8 cellular contexts compared by ENCODE assay signal in genomic region chr7:66994681-66995044, GRCh38. TPM values are rescaled to one million over a fixed set of nuclear protein-coding genes. Genes with fewer than 3 reads are reported as not detected.
DNase-seq lines count a peak whose midpoint lies in the region; ATAC-seq, FAIRE-seq and TF ChIP-seq lines count a peak whose summit lies in the region.
"Not testable (repeated sequence)": the region's sequence is repeated elsewhere in the genome, so short reads cannot be mapped to it uniquely, and the experiment has no call there.

No MANE protein-coding gene starts in this region.

- not testable (repeated sequence) for H2AK5ac ChIP-seq in H1 (ENCODE audit: low read depth, low read length)

- H4K5ac ChIP-seq in H1 (ENCODE audit: insufficient read length, low read depth, low read length) = not testable (repeated sequence)

- peak overlapping the region; percentile 67 for H3K27ac ChIP-seq in OCI-LY3 (ENCODE audit: low read length)
- H3K27ac ChIP-seq in H1 (ENCODE audit: low read depth, low read length) = peak overlapping the region; percentile 62; the same call in 1 of the 2 replicates

- H2BK12ac ChIP-seq in H1 (ENCODE audit: low read depth, low read length) = not testable (repeated sequence)

- 0 out of 2 replicates have a peak overlapping the region, but pooled peaks have one; percentile 41 for H2AFZ ChIP-seq in OCI-LY3 (ENCODE audit: low read depth, low read length)
- H2AFZ ChIP-seq in H1 (ENCODE audit: low read length) = not testable (repeated sequence)

- not testable (repeated sequence) for H3K79me1 ChIP-seq in H1 (ENCODE audit: low read depth, low read length)

- TF ChIP-seq EP300 in H1 (IDR thresholded peaks at IDR 0.05; ENCODE audit: borderline replicate concordance in 1 of 2, low read depth in 2 of 2, low read length in 2 of 2) = not testable (repeated sequence)

- peaks cover 31% of the 10 kb centered on the region for H3K79me2 ChIP-seq in OCI-LY3 (ENCODE audit: low read length)
- H3K79me2 ChIP-seq in H1 (ENCODE audit: control insufficient read depth in 1 of 2, insufficient read depth in 2 of 2, low read length in 2 of 2) = not testable (repeated sequence)

- not testable (repeated sequence) for H3K23ac ChIP-seq in H1 (ENCODE audit: insufficient read length)

- H2BK20ac ChIP-seq in H1 (ENCODE audit: low read length) = not testable (repeated sequence)

- peak; percentile 28 for ATAC-seq in GM19324 (IDR thresholded peaks at IDR 0.05; ENCODE audit: low FRiP score, unreplicated experiment)

- H3K4me2 ChIP-seq in OCI-LY3 (ENCODE audit: low read length) = peak overlapping the region; percentile 66
- H3K4me2 ChIP-seq in H1 (ENCODE audit: insufficient read depth in 1 of 2, low read depth in 2 of 2, low read length in 2 of 2) = peak overlapping the region; percentile 57 to 60

- H4K91ac ChIP-seq in H1 (replicated peaks; ENCODE audit: insufficient read length, low read length) = not testable (repeated sequence)

- not testable (repeated sequence) for H3K9me3 ChIP-seq in BE2C; OCI-LY3 (ENCODE audit: insufficient read depth, low read length); H1 (ENCODE audit: insufficient read depth in 2 of 2, low read depth in 1 of 2, low read length in 1 of 2)

- POLR2A ChIA-PET in H1 (lab: Charles Lee; ENCODE audit: partially characterized antibody) = interaction anchor here (1.6 to 2.6 kb wide), 2 partner anchors 149 to 150 kb away, joined by 3 to 9 read pairs; no protein-coding TSS in a partner anchor

- H3K18ac ChIP-seq in H1 (ENCODE audit: extremely low read depth, low read length) = not testable (repeated sequence)

- H3K27me3 ChIP-seq in BE2C; OCI-LY3 (ENCODE audit: low read depth, low read length); H1 (replicated peaks in 1 of 4; ENCODE audit: control insufficient read depth in 3 of 4, extremely low read depth in 1 of 4, insufficient read depth in 3 of 4, low read length in 3 of 4): not testable (repeated sequence)

- peak; percentile 48 for DNase-seq in BE2C
- peak; percentile 82 for DNase-seq in HT-29 (ENCODE audit: low spot score)
- peak; percentile 10 for DNase-seq in activated CD8-positive, alpha-beta memory T cell treated with anti-CD3 and anti-CD28 coated beads, Interleukin-2, amount 50 U/mL, for 24 hours (ENCODE audit: extremely low read depth)
- not testable (repeated sequence) for DNase-seq in H1 (ENCODE audit: low read depth in 1 of 2, low spot score in 2 of 2)
- peak; percentile 73 to 79 for DNase-seq in lung microvascular endothelial cell (ENCODE audit: low read depth in 2 of 2)
- DNase-seq in stimulated activated CD4-positive, alpha-beta T cell treated with anti-CD3 and anti-CD28 coated beads, Interleukin-4, amount 100 ng/mL, for 24 hours = peak; percentile 55

- not testable (repeated sequence) for H2BK5ac ChIP-seq in H1 (ENCODE audit: low read depth, low read length)

- not testable (repeated sequence) for H3K14ac ChIP-seq in H1 (ENCODE audit: insufficient read length)

- TF ChIP-seq RAD21 in H1 (IDR thresholded peaks at IDR 0.05 in 1 of 2, conservative IDR thresholded peaks at IDR 0.05 in 1 of 2; ENCODE audit: low read depth in 2 of 2, low read length in 2 of 2) = not testable (repeated sequence)

- H3K9ac ChIP-seq in OCI-LY3 (ENCODE audit: low read length) = peak overlapping the region; percentile 74
- H3K9ac ChIP-seq in H1 (replicated peaks in 1 of 4; ENCODE audit: extremely low read depth in 1 of 4, low read depth in 3 of 4, low read length in 3 of 4) = peak overlapping the region in 3 of 4 experiments; percentile 85 to 92 (median 88); a peak in 4 of 7 replicates

- H3K36me3 ChIP-seq in BE2C (peaks cover 14% of the 10 kb centered on the region), H1 (ENCODE audit: control insufficient read depth in 2 of 4, insufficient read depth in 4 of 4, low read length in 3 of 4) (peaks cover 0 to 18% (median 4%) of the 10 kb centered on the region in 4 experiments; a peak in 3 of 8 replicates)
- not testable (repeated sequence) for H3K36me3 ChIP-seq in OCI-LY3 (replicated peaks; ENCODE audit: low read depth, low read length)

- TF ChIP-seq POLR2A in H1 (IDR thresholded peaks at IDR 0.05; ENCODE audit: control extremely low read depth in 1 of 2, low read depth in 2 of 2, low read length in 2 of 2) = not testable (repeated sequence)

- H2BK15ac ChIP-seq in H1 (ENCODE audit: low read length) = not testable (repeated sequence)

- not testable (repeated sequence) for H2BK120ac ChIP-seq in H1 (replicated peaks; ENCODE audit: low read depth, low read length)

- H3K23me2 ChIP-seq in H1 (ENCODE audit: low read depth, low read length) = not testable (repeated sequence)

- peak; percentile 47 for TF ChIP-seq CTCF in BE2C (IDR thresholded peaks at IDR 0.05; ENCODE audit: low read depth, low read length)
- peak; percentile 47 for TF ChIP-seq CTCF in OCI-LY3 (IDR thresholded peaks at IDR 0.05; ENCODE audit: low read depth, low read length)
- TF ChIP-seq CTCF in H1 (IDR thresholded peaks at IDR 0.05; ENCODE audit: control extremely low read depth in 1 of 3, insufficient read depth in 1 of 3, low read depth in 1 of 3, low read length in 3 of 3) = peak in 2 of 3 experiments; percentile 11 to 39; a peak in 3 of 4 replicates

- not testable (repeated sequence) for H3K56ac ChIP-seq in H1 (replicated peaks; ENCODE audit: insufficient read length, low read depth, low read length)

- not testable (repeated sequence) for H4K8ac ChIP-seq in H1 (ENCODE audit: extremely low read depth, insufficient read depth, low read length)

- peak; percentile 39 for FAIRE-seq in H1 (lab: Jason Lieb, UNC)

- not testable (repeated sequence) for H3K4me1 ChIP-seq in BE2C; OCI-LY3 (ENCODE audit: low read length); H1 (replicated peaks in 1 of 4; ENCODE audit: control insufficient read depth in 3 of 4, insufficient read depth in 4 of 4, low read length in 3 of 4)

- H3K4me3 ChIP-seq in BE2C (ENCODE audit: low read depth, low read length) (peak overlapping the region; percentile 82), OCI-LY3 (ENCODE audit: low read length) (peak overlapping the region; percentile 83), H1 (ENCODE audit: extremely low read depth in 1 of 4, insufficient read depth in 2 of 4, low read depth in 3 of 4, low read length in 4 of 4) (peak overlapping the region; percentile 64 to 69 (median 68))

- 35% methylated on average over 9 of the region's 9 CpGs; no CpG with 5 or more reads in 1 of the 2 experiments for WGBS in H1 (ENCODE audit: extremely low coverage in 1 of 2, insufficient coverage in 1 of 2, insufficient read length in 1 of 2, insufficient replicate concordance in 2 of 2, low coverage in 1 of 2, low lambda C conversion rate in 2 of 2, missing lambda C conversion rate in 1 of 2), 2 experiments

- H4K20me1 ChIP-seq in OCI-LY3 (ENCODE audit: insufficient read depth, low read length); H1 (replicated peaks in 1 of 2; ENCODE audit: control insufficient read depth in 1 of 2, insufficient read depth in 2 of 2, low read length in 2 of 2): not testable (repeated sequence)

- CTCF ChIA-PET in H1 (lab: Charles Lee; ENCODE audit: partially characterized antibody) = interaction anchor here (0.7 to 1.1 kb wide), 2 partner anchors 18 to 76 kb away, joined by 3 read pairs; no protein-coding TSS in a partner anchor

- not testable (repeated sequence) for H3K4ac ChIP-seq in H1 (replicated peaks; ENCODE audit: insufficient read length, low read depth, low read length)

TF ChIP-seq in H1, 55 proteins besides CTCF, POLR2A, EP300 and RAD21:
- peak; percentile 80 for TF ChIP-seq TEAD4 (IDR thresholded peaks at IDR 0.05; ENCODE audit: low read depth, low read length)

RNA-seq across cellular contexts. Expression of gene SBDS, which starts 0.7 kb away (rescaled TPM):
- 134 TPM for polyA plus RNA-seq in BE2C (2012; ENCODE audit: insufficient read depth, insufficient read length, low read depth)
- 58.4 and 63.7 TPM in 2 replicates for total RNA-seq in HT-29 (2014; rRNA removed; shearing (Covaris generic))
- total RNA-seq in H1 (2021; fragmentation: NEBNext Ultra II Directional; extraction: Animal tissue kit (Norgen Biotek cat#: 25700)) = 27.5 and 27.9 TPM in 2 replicates
- polyA plus RNA-seq in H1 (2011; rRNA removed) = 5.3 and 8.2 TPM in 2 replicates
- polyA plus RNA-seq in H1 (2011; cell fraction: cytosol; rRNA removed) = 16.6 TPM
- 5.1 TPM for polyA plus RNA-seq in H1 (2011; cell fraction: nucleus; rRNA removed)
- 14.5 to 19.9 TPM (median 15.9 TPM) in 4 replicates for polyA plus RNA-seq in H1 (2012, experiment 1 of 2)
- 2.7 TPM for polyA plus RNA-seq in H1 (2012, experiment 2 of 2)
- 22.8 TPM for polyA plus RNA-seq in H1 (2013, experiment 1 of 2)
- polyA plus RNA-seq in H1 (2013, experiment 2 of 2) = 22.4 TPM
- polyA minus RNA-seq in H1 (2011; rRNA and poly(A)+ RNA removed) = 3.0 and 4.3 TPM in 2 replicates
- polyA minus RNA-seq in H1 (2011; cell fraction: cytosol; rRNA and poly(A)+ RNA removed) = 18.9 TPM
- 8.5 TPM for polyA minus RNA-seq in H1 (2011; cell fraction: nucleus; rRNA and poly(A)+ RNA removed)
- 53.6 and 100 TPM in 2 replicates for total RNA-seq in lung microvascular endothelial cell

RNA-seq across cellular contexts. Expression of gene TYW1, which starts 2.0 kb away (rescaled TPM):
- 41.1 TPM for polyA plus RNA-seq in BE2C (2012; ENCODE audit: insufficient read depth, insufficient read length, low read depth)
- 19.0 and 19.5 TPM in 2 replicates for total RNA-seq in HT-29 (2014; rRNA removed; shearing (Covaris generic))
- 16.1 and 16.2 TPM in 2 replicates for total RNA-seq in H1 (2021; fragmentation: NEBNext Ultra II Directional; extraction: Animal tissue kit (Norgen Biotek cat#: 25700))
- polyA plus RNA-seq in H1 (2011; rRNA removed) = 6.2 and 8.8 TPM in 2 replicates
- polyA plus RNA-seq in H1 (2011; cell fraction: cytosol; rRNA removed) = 11.5 TPM
- 9.0 TPM for polyA plus RNA-seq in H1 (2011; cell fraction: nucleus; rRNA removed)
- polyA plus RNA-seq in H1 (2012, experiment 1 of 2) = 12.4 to 15.6 TPM (median 13.4 TPM) in 4 replicates
- polyA plus RNA-seq in H1 (2012, experiment 2 of 2) = 1.4 TPM
- 20.3 TPM for polyA plus RNA-seq in H1 (2013, experiment 1 of 2)
- polyA plus RNA-seq in H1 (2013, experiment 2 of 2) = 24.3 TPM
- 33.2 and 35.2 TPM in 2 replicates for polyA minus RNA-seq in H1 (2011; rRNA and poly(A)+ RNA removed)
- 7.9 TPM for polyA minus RNA-seq in H1 (2011; cell fraction: cytosol; rRNA and poly(A)+ RNA removed)
- 17.7 TPM for polyA minus RNA-seq in H1 (2011; cell fraction: nucleus; rRNA and poly(A)+ RNA removed)
- 9.4 and 12.1 TPM in 2 replicates for total RNA-seq in lung microvascular endothelial cell
